28 cellular contexts compared by ENCODE assay signal in genomic region chr9:72981433-72981832, GRCh38. TPM values are rescaled to one million over a fixed set of nuclear protein-coding genes. Genes with fewer than 3 reads are reported as not detected.
"Had no signal": no experiment of that assay in that cellular context is flagged by ENCODE, and none has a peak within 500 bp of the region (broad histone marks: within the 10 kb centered on the region; RNA-seq: fewer than 3 reads in every experiment).

No MANE protein-coding gene starts in this region.

- H3K4me1 Mint-ChIP-seq: activated naive CD4-positive, alpha-beta T cell treated with anti-CD3 and anti-CD28 coated beads, Interleukin-2, amount 50 U/mL, for 24 hours; activated T-helper 17 cell treated with anti-CD3 and anti-CD28 coated beads, Interleukin-2, amount 50 U/mL, for 72 hours; central memory CD8-positive, alpha-beta T cell; nephron progenitor cell; T-helper 17 cell had no signal

- DNase-seq: activated CD4-positive, alpha-beta T cell treated with anti-CD3 and anti-CD28 coated beads, Interleukin-2, amount 50 U/mL, for 1 hour; activated CD4-positive, CD25-positive, alpha-beta regulatory T cell treated with anti-CD3 and anti-CD28 coated beads, Interleukin-2, amount 50 U/mL, for 72 hours; activated CD8-positive, alpha-beta T cell treated with anti-CD3 and anti-CD28 coated beads for 36 hours; activated T-cell treated with anti-CD3 and anti-CD28 coated beads, Interleukin-2, amount 50 U/mL, for 4 hours; esophagus squamous epithelium; foreskin melanocyte; islet precursor cell; left ventricle myocardium inferior; nephron progenitor cell; nucleus accumbens; pancreas; psoas muscle; stimulated activated CD4-positive, alpha-beta T cell treated with anti-CD3 and anti-CD28 coated beads, Interleukin-15, amount 100 ng/mL, for 24 hours; stimulated activated CD4-positive, alpha-beta T cell treated with anti-CD3 and anti-CD28 coated beads, Interleukin-2, amount 100 ng/mL, for 24 hours; stimulated activated naive CD4-positive, alpha-beta T cell; SW 1271; T-helper 17 cell; T1000; WERI-Rb-1 had no signal

- H3K27ac Mint-ChIP-seq: activated CD8-positive, alpha-beta T cell treated with anti-CD3 and anti-CD28 coated beads for 36 hours; activated naive CD4-positive, alpha-beta T cell treated with anti-CD3 and anti-CD28 coated beads, Interleukin-2, amount 50 U/mL, for 24 hours; activated T-helper 17 cell treated with anti-CD3 and anti-CD28 coated beads, Interleukin-2, amount 50 U/mL, for 72 hours; dendritic cell treated with granulocyte-macrophage colony-stimulating factor and Interleukin-4, amounts not matched to agents 40 ng/mL and 50 ng/mL, for 4 days; nephron progenitor cell; T-helper 17 cell had no signal

- H3K36me3 ChIP-seq: esophagus squamous epithelium, left ventricle myocardium inferior, pancreas, tibial nerve, WERI-Rb-1 had no signal

- H3K4me1 ChIP-seq: tibial nerve had no signal

- H3K9me3 Mint-ChIP-seq: activated CD8-positive, alpha-beta T cell treated with anti-CD3 and anti-CD28 coated beads for 36 hours; activated naive CD4-positive, alpha-beta T cell treated with anti-CD3 and anti-CD28 coated beads, Interleukin-2, amount 50 U/mL, for 24 hours; activated T-cell treated with anti-CD3 and anti-CD28 coated beads, Interleukin-2, amount 50 U/mL, for 4 hours; activated T-helper 17 cell treated with anti-CD3 and anti-CD28 coated beads, Interleukin-2, amount 50 U/mL, for 72 hours; central memory CD8-positive, alpha-beta T cell; dendritic cell treated with granulocyte-macrophage colony-stimulating factor and Interleukin-4, amounts not matched to agents 40 ng/mL and 50 ng/mL, for 4 days; nephron progenitor cell had no signal

- H3K36me3 Mint-ChIP-seq: activated naive CD4-positive, alpha-beta T cell treated with anti-CD3 and anti-CD28 coated beads, Interleukin-2, amount 50 U/mL, for 24 hours had no signal

- H3K27ac ChIP-seq: epithelial cell of prostate, esophagus squamous epithelium, left ventricle myocardium inferior, psoas muscle, tibial nerve, WERI-Rb-1 had no signal

- H3K4me3 Mint-ChIP-seq: activated CD8-positive, alpha-beta T cell treated with anti-CD3 and anti-CD28 coated beads for 36 hours; activated naive CD4-positive, alpha-beta T cell treated with anti-CD3 and anti-CD28 coated beads, Interleukin-2, amount 50 U/mL, for 24 hours; activated T-cell treated with anti-CD3 and anti-CD28 coated beads, Interleukin-2, amount 50 U/mL, for 4 hours; activated T-helper 17 cell treated with anti-CD3 and anti-CD28 coated beads, Interleukin-2, amount 50 U/mL, for 72 hours; central memory CD8-positive, alpha-beta T cell; dendritic cell treated with granulocyte-macrophage colony-stimulating factor and Interleukin-4, amounts not matched to agents 40 ng/mL and 50 ng/mL, for 4 days; nephron progenitor cell; T-helper 17 cell had no signal

- H3K4me3 ChIP-seq: esophagus squamous epithelium, left ventricle myocardium inferior, lung, pancreas, psoas muscle, tibial nerve had no signal

- H3K27me3 Mint-ChIP-seq: activated CD8-positive, alpha-beta T cell treated with anti-CD3 and anti-CD28 coated beads for 36 hours; dendritic cell treated with granulocyte-macrophage colony-stimulating factor and Interleukin-4, amounts not matched to agents 40 ng/mL and 50 ng/mL, for 4 days had no signal

- H3K9me3 ChIP-seq: esophagus squamous epithelium, left ventricle myocardium inferior, pancreas, psoas muscle, tibial nerve had no signal

- H3K27me3 ChIP-seq: esophagus squamous epithelium, pancreas, tibial nerve had no signal

- FAIRE-seq: bronchial epithelial cell, pancreas, urothelium cell line had no signal

RNA-seq across cellular contexts. Expression of gene ALDH1A1, which starts 28.6 kb away (rescaled TPM):
- total RNA-seq: activated CD8-positive, alpha-beta T cell treated with anti-CD3 and anti-CD28 coated beads for 36 hours; activated T-helper 17 cell treated with anti-CD3 and anti-CD28 coated beads, Interleukin-2, amount 50 U/mL, for 72 hours had no signal
